14 cellular contexts compared by ENCODE assay signal in the genomic region with DNA sequence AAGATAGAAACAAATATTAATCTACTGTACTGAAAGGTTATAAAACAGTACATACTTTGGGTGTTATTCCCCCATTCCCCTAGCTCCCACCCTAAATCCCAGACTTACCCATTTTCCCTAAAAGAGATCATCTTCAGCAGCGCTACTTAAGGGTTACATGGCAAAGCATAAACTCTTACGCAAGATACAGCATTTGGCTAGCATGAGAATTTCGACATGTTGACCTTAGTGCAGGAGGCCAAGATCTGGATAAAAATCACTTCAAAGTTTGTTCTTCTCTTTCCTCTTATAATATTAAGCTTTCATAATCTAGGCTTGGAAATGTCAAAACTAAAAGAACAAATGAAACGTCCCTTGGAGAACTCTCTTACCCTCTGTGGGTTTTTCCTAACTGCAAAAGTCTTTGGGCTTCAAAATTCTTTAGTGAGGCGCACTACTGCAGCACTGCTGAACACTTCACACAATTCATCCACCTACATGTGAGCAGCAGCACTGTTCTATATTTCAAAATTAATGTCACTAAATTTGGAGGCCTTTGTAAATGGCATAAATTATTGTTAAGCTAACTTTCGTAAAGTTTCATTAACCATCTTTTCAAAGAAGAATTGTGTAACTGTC. TPM values are rescaled to one million over a fixed set of nuclear protein-coding genes. Genes with fewer than 3 reads are reported as not detected.
A peak's percentile ranks its signal among the peaks of the same experiment; 100 is the strongest.
DNase-seq lines count a peak whose midpoint lies in the region; ATAC-seq and TF ChIP-seq lines count a peak whose summit lies in the region.
"Had no signal": no experiment of that assay in that cellular context is flagged by ENCODE, and none has a peak within 500 bp of the region (broad histone marks: within the 10 kb centered on the region; RNA-seq: fewer than 3 reads in every experiment).

No MANE protein-coding gene starts in this region.

- intact Hi-C loops in right lobe of liver (cut with DNase I) = no loop called here
- intact Hi-C loops in upper lobe of right lung (cut with DNase I) = no loop called here

- no peaks in the 10 kb centered on the region for H3K36me3 Mint-ChIP-seq in activated T-helper 17 cell treated with anti-CD3 and anti-CD28 coated beads, Interleukin-2, amount 50 U/mL, for 72 hours (ENCODE audit: low read depth)
- H3K36me3 Mint-ChIP-seq: activated CD8-positive, alpha-beta memory T cell treated with anti-CD3 and anti-CD28 coated beads, Interleukin-2, amount 10 ng/mL, durations not matched to agents 7 days and 5 days; activated naive CD4-positive, alpha-beta T cell treated with anti-CD3 and anti-CD28 coated beads, Interleukin-2, amount 50 U/mL, for 72 hours; stimulated activated effector memory CD8-positive, alpha-beta T cell treated with anti-CD3 and anti-CD28 coated beads, Interleukin-12 subunit alpha, Interleukin-12 subunit beta, amount 100 ng/mL, for 72 hours had no signal

- DNase-seq in MV-4-11 (lab: John Stamatoyannopoulos, UW) (peak; percentile 78), right lobe of liver (peak in 1 of 3 donors; percentile 66), upper lobe of right lung (no peak), epidermal melanocyte (ENCODE audit: insufficient read length, low spot score) (no peak)
- DNase-seq: activated CD8-positive, alpha-beta memory T cell treated with anti-CD3 and anti-CD28 coated beads, Interleukin-2, amount 10 ng/mL, durations not matched to agents 7 days and 5 days; COR-L47; NCI-H1048; NCI-H524 treated with DMSO at 0.1 percent for 48 hours had no signal

- no peaks in the 10 kb centered on the region for H3K9me3 ChIP-seq in esophagus (ENCODE audit: control insufficient read depth in 2 of 2, insufficient read depth in 1 of 2, low read depth in 1 of 2, low read length in 1 of 2)
- H3K9me3 ChIP-seq in right lobe of liver = no peaks in the 10 kb centered on the region
- no peaks in the 10 kb centered on the region for H3K9me3 ChIP-seq in upper lobe of right lung

- H3K27ac Mint-ChIP-seq in activated T-helper 17 cell treated with anti-CD3 and anti-CD28 coated beads, Interleukin-2, amount 50 U/mL, for 72 hours = no peak overlapping the region
- H3K27ac Mint-ChIP-seq: activated CD8-positive, alpha-beta memory T cell treated with anti-CD3 and anti-CD28 coated beads, Interleukin-2, amount 10 ng/mL, durations not matched to agents 7 days and 5 days; activated naive CD4-positive, alpha-beta T cell treated with anti-CD3 and anti-CD28 coated beads, Interleukin-2, amount 50 U/mL, for 72 hours; stimulated activated effector memory CD8-positive, alpha-beta T cell treated with anti-CD3 and anti-CD28 coated beads, Interleukin-12 subunit alpha, Interleukin-12 subunit beta, amount 100 ng/mL, for 72 hours had no signal

- peak overlapping the region; percentile 16 to 63 for H3K27ac ChIP-seq in esophagus (ENCODE audit: low read depth in 2 of 2, low read length in 1 of 2)
- peak overlapping the region; percentile 8 to 72 (median 32) for H3K27ac ChIP-seq in right lobe of liver
- H3K27ac ChIP-seq in upper lobe of right lung = peak overlapping the region; percentile 51
- H3K27ac ChIP-seq: parathyroid adenoma had no signal

- peak; percentile 61 to 74 (median 63) for ATAC-seq in right lobe of liver
- peak; percentile 69 for ATAC-seq in upper lobe of right lung
- ATAC-seq in activated T-helper 17 cell treated with anti-CD3 and anti-CD28 coated beads, Interleukin-2, amount 50 U/mL, for 72 hours (replicated peaks) = no peak
- no peak for ATAC-seq in HG02623 (IDR thresholded peaks at IDR 0.05; ENCODE audit: unreplicated experiment)
- ATAC-seq: activated CD8-positive, alpha-beta memory T cell treated with anti-CD3 and anti-CD28 coated beads, Interleukin-2, amount 10 ng/mL, durations not matched to agents 7 days and 5 days; activated naive CD4-positive, alpha-beta T cell treated with anti-CD3 and anti-CD28 coated beads, Interleukin-2, amount 50 U/mL, for 72 hours; stimulated activated effector memory CD8-positive, alpha-beta T cell treated with anti-CD3 and anti-CD28 coated beads, Interleukin-12 subunit alpha, Interleukin-12 subunit beta, amount 100 ng/mL, for 72 hours had no signal

- H3K4me1 Mint-ChIP-seq in activated T-helper 17 cell treated with anti-CD3 and anti-CD28 coated beads, Interleukin-2, amount 50 U/mL, for 72 hours = no peaks in the 10 kb centered on the region
- H3K4me1 Mint-ChIP-seq: activated CD8-positive, alpha-beta memory T cell treated with anti-CD3 and anti-CD28 coated beads, Interleukin-2, amount 10 ng/mL, durations not matched to agents 7 days and 5 days; stimulated activated effector memory CD8-positive, alpha-beta T cell treated with anti-CD3 and anti-CD28 coated beads, Interleukin-12 subunit alpha, Interleukin-12 subunit beta, amount 100 ng/mL, for 72 hours had no signal

- H3K4me3 ChIP-seq in esophagus (ENCODE audit: low read depth in 1 of 2, low read length in 2 of 2) = no peak overlapping the region
- H3K4me3 ChIP-seq in right lobe of liver = no peak overlapping the region
- no peak overlapping the region for H3K4me3 ChIP-seq in upper lobe of right lung

- TF ChIP-seq POLR2A in right lobe of liver (IDR thresholded peaks at IDR 0.05) = no peak

- no peak for TF ChIP-seq CTCF in right lobe of liver (IDR thresholded peaks at IDR 0.05)
- TF ChIP-seq CTCF in upper lobe of right lung (IDR thresholded peaks at IDR 0.05) = no peak

- WGBS in esophagus, 2 donors = 37 to 49% methylated on average over 6 of the region's 6 CpGs
- 17% methylated on average over 6 of the region's 6 CpGs for WGBS in right lobe of liver (ENCODE audit: insufficient coverage, low coverage, low lambda C conversion rate, missing lambda C conversion rate)

- H3K9me3 Mint-ChIP-seq in activated T-helper 17 cell treated with anti-CD3 and anti-CD28 coated beads, Interleukin-2, amount 50 U/mL, for 72 hours = no peaks in the 10 kb centered on the region
- H3K9me3 Mint-ChIP-seq: activated naive CD4-positive, alpha-beta T cell treated with anti-CD3 and anti-CD28 coated beads, Interleukin-2, amount 50 U/mL, for 72 hours; stimulated activated effector memory CD8-positive, alpha-beta T cell treated with anti-CD3 and anti-CD28 coated beads, Interleukin-12 subunit alpha, Interleukin-12 subunit beta, amount 100 ng/mL, for 72 hours had no signal

- H3K27me3 ChIP-seq in esophagus (ENCODE audit: control insufficient read depth in 1 of 2, insufficient read depth in 2 of 2, low read length in 2 of 2) (no peaks in the 10 kb centered on the region), right lobe of liver (no peaks in the 10 kb centered on the region), upper lobe of right lung (no peaks in the 10 kb centered on the region)

- no peaks in the 10 kb centered on the region for H3K27me3 Mint-ChIP-seq in activated T-helper 17 cell treated with anti-CD3 and anti-CD28 coated beads, Interleukin-2, amount 50 U/mL, for 72 hours

- peaks cover 0 to 3% of the 10 kb centered on the region in 2 donors for H3K4me1 ChIP-seq in esophagus (ENCODE audit: control insufficient read depth in 2 of 2, insufficient read depth in 2 of 2, low read length in 1 of 2)
- peaks cover 0 to 36% (median 13%) of the 10 kb centered on the region in 4 donors for H3K4me1 ChIP-seq in right lobe of liver
- H3K4me1 ChIP-seq in upper lobe of right lung = peaks cover 25% of the 10 kb centered on the region
- H3K4me1 ChIP-seq: parathyroid adenoma had no signal

- no peak overlapping the region for H3K4me3 Mint-ChIP-seq in activated T-helper 17 cell treated with anti-CD3 and anti-CD28 coated beads, Interleukin-2, amount 50 U/mL, for 72 hours
- H3K4me3 Mint-ChIP-seq: activated CD8-positive, alpha-beta memory T cell treated with anti-CD3 and anti-CD28 coated beads, Interleukin-2, amount 10 ng/mL, durations not matched to agents 7 days and 5 days; stimulated activated effector memory CD8-positive, alpha-beta T cell treated with anti-CD3 and anti-CD28 coated beads, Interleukin-12 subunit alpha, Interleukin-12 subunit beta, amount 100 ng/mL, for 72 hours had no signal

- peaks cover 0 to 3% of the 10 kb centered on the region in 2 donors for H3K36me3 ChIP-seq in esophagus (ENCODE audit: control insufficient read depth in 2 of 2, insufficient read depth in 2 of 2, low read length in 1 of 2)
- peaks cover 0 to 7% (median 2%) of the 10 kb centered on the region in 4 donors for H3K36me3 ChIP-seq in right lobe of liver
- no peaks in the 10 kb centered on the region for H3K36me3 ChIP-seq in upper lobe of right lung

RNA-seq across cellular contexts. Expression of a gene that starts 59.5 kb away (rescaled TPM):
- 100 to 1,000 TPM in 1 of 2 donors, 10 to 100 TPM in 1; 79.9 to 117 TPM for polyA plus RNA-seq in esophagus
- total RNA-seq in right lobe of liver (100 to 1,000 TPM in 1 of 6 experiments, 10 to 100 TPM in 5; 63.9 to 105 (median 82.1) TPM), upper lobe of right lung (190 TPM)
- 1 to 10 TPM in 1 of 2 donors, under 1 TPM in 1; 0.42 to 3.5 TPM for total RNA-seq in activated T-helper 17 cell treated with anti-CD3 and anti-CD28 coated beads, Interleukin-2, amount 50 U/mL, for 72 hours

Comparison
In these comparisons a context has a peak if more than half of its experiments do, and no peak if none do; other contexts are left out.
1. ATAC-seq: peak in right lobe of liver (4 of 4) and upper lobe of right lung (single experiment); none in activated T-helper 17 cell treated with anti-CD3 and anti-CD28 coated beads, Interleukin-2, amount 50 U/mL, for 72 hours (single experiment) and HG02623 (single experiment).
2. RNA of a gene that starts 59.5 kb away (total RNA-seq): 190 TPM in upper lobe of right lung (single experiment) and 63.9 to 105 TPM in right lobe of liver; 0.42 to 3.5 TPM in activated T-helper 17 cell treated with anti-CD3 and anti-CD28 coated beads, Interleukin-2, amount 50 U/mL, for 72 hours; every median in the first group is over 10 times any median in the second.
3. Peak in every context shown above with its lines, with median percentiles within 50 percentile points of each other: H3K27ac ChIP-seq.